ENCODE assay signal across 8 cellular contexts in the genomic region with DNA sequence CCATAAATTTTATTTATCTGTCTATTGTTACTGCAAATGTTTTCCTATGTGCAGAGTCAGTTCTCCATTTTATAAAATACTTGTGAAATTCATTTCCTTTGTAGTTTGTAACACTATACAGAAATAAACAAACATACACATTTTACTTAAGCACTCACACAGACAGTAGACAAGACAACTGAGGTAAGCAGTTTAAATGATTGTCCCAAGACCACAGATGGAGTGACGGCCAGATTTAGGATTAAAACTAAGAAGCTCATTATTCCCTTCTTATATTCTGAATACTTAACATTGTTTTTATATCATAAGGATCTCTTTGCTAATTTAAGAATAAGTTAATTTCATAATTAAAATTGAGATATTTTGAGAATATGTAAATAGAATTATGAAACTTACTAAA.
DNase-seq lines count a peak whose midpoint lies in the region; ATAC-seq and TF ChIP-seq lines count a peak whose summit lies in the region.

No MANE protein-coding gene starts in this region.

- H3K27ac ChIP-seq in body of pancreas (peak overlapping the region in 3 of 4 donors; percentile 21 to 88 (median 82)), mucosa of rectum (ENCODE audit: low read depth in 2 of 2, low read length in 2 of 2) (no peak overlapping the region)

- H3K4me1 ChIP-seq in body of pancreas = peaks cover 38% of the 10 kb centered on the region
- peaks cover 0 to 3% of the 10 kb centered on the region in 2 donors for H3K4me1 ChIP-seq in mucosa of rectum (ENCODE audit: control insufficient read depth in 2 of 2, insufficient read depth in 2 of 2, low read length in 2 of 2)
- no peaks in the 10 kb centered on the region for H3K4me1 ChIP-seq in BE2C

- DNase-seq in CD1c-positive myeloid dendritic cell (ENCODE audit: extremely low spot score) (peak; percentile 47), body of pancreas (no peak), NCI-H345 (lab: John Stamatoyannopoulos, UW) (no peak), BE2C (no peak)

- peaks cover 16 to 21% (median 19%) of the 10 kb centered on the region in 3 donors for H3K4me1 Mint-ChIP-seq in IgD-negative memory B cell

- no peaks in the 10 kb centered on the region for H3K36me3 ChIP-seq in body of pancreas (replicated peaks in 1 of 2; ENCODE audit: insufficient read depth in 1 of 2, low read depth in 2 of 2)
- H3K36me3 ChIP-seq in mucosa of rectum (ENCODE audit: control insufficient read depth in 2 of 2, insufficient read depth in 2 of 2, low read length in 2 of 2) = no peaks in the 10 kb centered on the region
- no peaks in the 10 kb centered on the region for H3K36me3 ChIP-seq in BE2C

- intact Hi-C loops in body of pancreas (cut with DNase I) = no loop called here

- H3K36me3 Mint-ChIP-seq in IgD-negative memory B cell = peaks cover 3% of the 10 kb centered on the region

- H3K27me3 Mint-ChIP-seq in IgD-negative memory B cell = no peaks in the 10 kb centered on the region

- peak overlapping the region; percentile 69 to 70 for H3K9ac ChIP-seq in mucosa of rectum (ENCODE audit: low read depth in 1 of 2, low read length in 2 of 2)

- TF ChIP-seq POLR2A in body of pancreas (IDR thresholded peaks at IDR 0.05) = no peak

- peak overlapping the region; percentile 80 to 89 (median 84) for H3K4me3 Mint-ChIP-seq in IgD-negative memory B cell

- no peak for TF ChIP-seq CTCF in body of pancreas (IDR thresholded peaks at IDR 0.05)
- TF ChIP-seq CTCF in BE2C (IDR thresholded peaks at IDR 0.05; ENCODE audit: low read depth, low read length) = no peak

- H3K9me3 Mint-ChIP-seq in IgD-negative memory B cell = no peaks in the 10 kb centered on the region

- peak overlapping the region; percentile 45 to 91 (median 78) for H3K27ac Mint-ChIP-seq in IgD-negative memory B cell

- no peak for ATAC-seq in body of pancreas
- ATAC-seq in HG02870 (IDR thresholded peaks at IDR 0.05; ENCODE audit: unreplicated experiment) = no peak
- ATAC-seq in HG03039 (IDR thresholded peaks at IDR 0.05; ENCODE audit: unreplicated experiment) = no peak

- no peaks in the 10 kb centered on the region for H3K27me3 ChIP-seq in body of pancreas
- H3K27me3 ChIP-seq in mucosa of rectum (ENCODE audit: control insufficient read depth in 2 of 2, insufficient read depth in 2 of 2, low read length in 2 of 2) = no peaks in the 10 kb centered on the region
- no peaks in the 10 kb centered on the region for H3K27me3 ChIP-seq in BE2C

- 13 to 18% methylated on average over 1 of the region's 1 CpG for WGBS in body of pancreas, 2 donors

- peak overlapping the region in 1 of 2 donors; percentile 19 for H3K4me3 ChIP-seq in body of pancreas
- peak overlapping the region; percentile 75 to 84 for H3K4me3 ChIP-seq in mucosa of rectum (ENCODE audit: low read length in 2 of 2)
- H3K4me3 ChIP-seq in BE2C (ENCODE audit: low read depth, low read length) = no peak overlapping the region

- H3K9me3 ChIP-seq in body of pancreas (no peaks in the 10 kb centered on the region), mucosa of rectum (ENCODE audit: control insufficient read depth in 2 of 2, low read length in 2 of 2) (no peaks in the 10 kb centered on the region), BE2C (no peaks in the 10 kb centered on the region)

Comparison
In these comparisons a context has a peak if more than half of its experiments do, and no peak if none do; other contexts are left out.
1. H3K27ac ChIP-seq: peak in body of pancreas (3 of 4); none in mucosa of rectum (0 of 2).